In genomic region chr17:81990836-81991683, GRCh38 we compare ENCODE assay signal across 11 cellular contexts. TPM values are rescaled to one million over a fixed set of nuclear protein-coding genes. Genes with fewer than 3 reads are reported as not detected.
DNase-seq lines count a peak whose midpoint lies in the region; FAIRE-seq and TF ChIP-seq lines count a peak whose summit lies in the region.
"Had no signal": no experiment of that assay in that cellular context is flagged by ENCODE, and none has a peak within 500 bp of the region (broad histone marks: within the 10 kb centered on the region; RNA-seq: fewer than 3 reads in every experiment).

No MANE protein-coding gene starts in this region.

- in situ Hi-C loops in KBM-7 (cut with MboI; ENCODE audit: low pct_unique_long_range_greater_than_20kb, low sequenced_read_pairs), result no loop called here

- no peak for TF ChIP-seq CTCF in HFFc6 (IDR thresholded peaks at IDR 0.05)
- TF ChIP-seq CTCF in liver (IDR thresholded peaks at IDR 0.05; ENCODE audit: low read depth, low read length, missing input control), result no peak
- no peak for TF ChIP-seq CTCF in GM10248 (IDR thresholded peaks at IDR 0.05; ENCODE audit: control extremely low read depth, extremely low read depth, low read depth, missing control alignments)

- DNase-seq in HFFc6 (no peak), caudate nucleus (lab: John Stamatoyannopoulos, UW) (no peak), GM10248 (ENCODE audit: extremely low spot score) (no peak), HTR-8/SVneo (ENCODE audit: insufficient read length, low spot score) (no peak), KBM-7 (no peak)
- no peak for DNase-seq in stimulated activated CD4-positive, alpha-beta T cell treated with anti-CD3 and anti-CD28 coated beads, Interleukin-2, amount 100 ng/mL, for 48 hours
- DNase-seq: activated T-cell treated with anti-CD3 and anti-CD28 coated beads, Interleukin-2, amount 50 U/mL, for 72 hours had no signal

- POLR2A ChIA-PET in GM10248 (lab: Yijun Ruan, JAX), result interaction anchor here (0.5 kb wide), 1 partner anchor 12 kb away, joined by 3 read pairs; no protein-coding TSS in a partner anchor

- H3K4me1 ChIP-seq in liver (ENCODE audit: control insufficient read depth in 4 of 4, insufficient read depth in 4 of 4, low read length in 3 of 4) (peaks cover 12 to 32% (median 21%) of the 10 kb centered on the region in 4 donors), skeletal muscle tissue (ENCODE audit: control insufficient read depth in 3 of 3, insufficient read depth in 3 of 3, low read length in 3 of 3) (peaks cover 23 to 38% (median 31%) of the 10 kb centered on the region in 3 donors)

- H3K9me3 Mint-ChIP-seq in HFFc6, result no peaks in the 10 kb centered on the region
- H3K9me3 Mint-ChIP-seq: activated T-cell treated with anti-CD3 and anti-CD28 coated beads, Interleukin-2, amount 50 U/mL, for 72 hours had no signal

- CTCF ChIA-PET in GM10248 (lab: Yijun Ruan, JAX), result no interaction called here

- peaks cover 2% of the 10 kb centered on the region; the same call in 1 of the 2 replicates for H3K27me3 Mint-ChIP-seq in HFFc6 (ENCODE audit: insufficient read depth)

- H3K9me3 ChIP-seq in liver (ENCODE audit: control insufficient read depth in 4 of 4, low read length in 3 of 4) (no peaks in the 10 kb centered on the region), skeletal muscle tissue (ENCODE audit: control insufficient read depth in 3 of 3, low read length in 3 of 3) (no peaks in the 10 kb centered on the region)

- no peak overlapping the region for H3K4me3 ChIP-seq in liver (ENCODE audit: low read depth in 1 of 3, low read length in 3 of 3)
- peak overlapping the region; percentile 10 to 67 (median 52) for H3K4me3 ChIP-seq in skeletal muscle tissue (ENCODE audit: low read length in 3 of 3)
- H3K4me3 ChIP-seq: BLaER1 treated with 17β-estradiol and CSF1 and Interleukin-3, amounts not matched to agents 10 nM and 100 nM had no signal

- H3K36me3 ChIP-seq in liver (ENCODE audit: control insufficient read depth in 4 of 4, insufficient read depth in 3 of 4, low read depth in 1 of 4, low read length in 3 of 4) (peaks cover 0 to 10% (median 5%) of the 10 kb centered on the region in 4 donors), skeletal muscle tissue (ENCODE audit: control insufficient read depth in 3 of 3, insufficient read depth in 3 of 3, low read length in 3 of 3) (peaks cover 7 to 16% (median 8%) of the 10 kb centered on the region in 3 donors)

- WGBS in liver, result 82% methylated on average over 25 of the region's 25 CpGs

- FAIRE-seq in HTR-8/SVneo (lab: Jason Lieb, UNC), result no peak

- H3K36me3 Mint-ChIP-seq in HFFc6 (ENCODE audit: low read depth), result peaks cover 22% of the 10 kb centered on the region

- H3K27ac Mint-ChIP-seq in HFFc6, result peak overlapping the region; percentile 18; the same call in 1 of the 2 replicates
- H3K27ac Mint-ChIP-seq: activated T-cell treated with anti-CD3 and anti-CD28 coated beads, Interleukin-2, amount 50 U/mL, for 72 hours had no signal

- peak overlapping the region; percentile 62; the same call in 1 of the 2 replicates for H3K4me3 Mint-ChIP-seq in HFFc6
- H3K4me3 Mint-ChIP-seq: activated T-cell treated with anti-CD3 and anti-CD28 coated beads, Interleukin-2, amount 50 U/mL, for 72 hours had no signal

- H3K4me1 Mint-ChIP-seq in HFFc6 (ENCODE audit: low read depth), result peaks cover 21% of the 10 kb centered on the region

- no peak overlapping the region for H3K9ac ChIP-seq in liver (ENCODE audit: low read depth in 1 of 2, low read length in 2 of 2)
- H3K9ac ChIP-seq in skeletal muscle tissue (ENCODE audit: low read depth in 1 of 3, low read length in 3 of 3), result peak overlapping the region; percentile 51 to 81 (median 56)
- H3K9ac ChIP-seq: BLaER1 treated with 17β-estradiol and CSF1 and Interleukin-3, amounts not matched to agents 10 nM and 100 nM; KMS-11 had no signal

- no peak for TF ChIP-seq RAD21 in liver (IDR thresholded peaks at IDR 0.05)

- no peaks in the 10 kb centered on the region for H3K27me3 ChIP-seq in liver (ENCODE audit: control insufficient read depth in 4 of 4, insufficient read depth in 4 of 4, low read length in 3 of 4)
- H3K27me3 ChIP-seq in skeletal muscle tissue (ENCODE audit: control insufficient read depth in 3 of 3, insufficient read depth in 3 of 3, low read length in 3 of 3), result no peaks in the 10 kb centered on the region

- peak overlapping the region; percentile 64 for H3K27ac ChIP-seq in caudate nucleus (ENCODE audit: low read depth, low read length)
- H3K27ac ChIP-seq in liver (ENCODE audit: low read depth in 1 of 2, low read length in 2 of 2), result peak overlapping the region; percentile 10 to 45
- H3K27ac ChIP-seq in skeletal muscle tissue (ENCODE audit: low read depth, low read length), result peak overlapping the region; percentile 73
- H3K27ac ChIP-seq: BLaER1 treated with 17β-estradiol and CSF1 and Interleukin-3, amounts not matched to agents 10 nM and 100 nM; KMS-11 had no signal

TF ChIP-seq in liver, 16 proteins besides CTCF, POLR2A, EP300 and RAD21:
- TF ChIP-seq NR2F2 (IDR thresholded peaks at IDR 0.05), result no peak

RNA-seq across cellular contexts. Expression of gene ASPSCR1, which starts 13.6 kb away (rescaled TPM):
- 10 to 100 TPM; 26.6 to 36.8 (median 34.7) TPM for total RNA-seq in HFFc6 (2021; fragmentation: NEBNext Ultra II Directional; extraction: Animal tissue kit (Norgen Biotek cat#: 25700))
- total RNA-seq in liver, result 10 to 100 TPM; 17.8 to 26.2 TPM
- 10 to 100 TPM; 19.0 to 21.7 TPM for polyA plus RNA-seq in liver
- total RNA-seq in skeletal muscle tissue, result 18.8 TPM

RNA-seq across cellular contexts. Expression of gene NOTUM, which starts 30.1 kb away (rescaled TPM):
- under 1 TPM in 2 of 6 experiments, not detected in 4; 0.10 to 0.14 TPM for total RNA-seq in HFFc6 (2021; fragmentation: NEBNext Ultra II Directional; extraction: Animal tissue kit (Norgen Biotek cat#: 25700))
- 1 to 10 TPM in 1 of 2 donors, under 1 TPM in 1; 0.19 to 5.4 TPM for total RNA-seq in liver
- polyA plus RNA-seq in liver, result 1 to 10 TPM; 1.1 to 2.0 TPM
- 0.52 TPM for total RNA-seq in skeletal muscle tissue

RNA-seq across cellular contexts. Expression of gene CENPX, which starts 31.6 kb away (rescaled TPM):
- total RNA-seq in HFFc6 (2021; fragmentation: NEBNext Ultra II Directional; extraction: Animal tissue kit (Norgen Biotek cat#: 25700)), result 10 to 100 TPM; 60.6 to 83.9 (median 73.3) TPM
- 10 to 100 TPM; 22.5 to 40.6 TPM for total RNA-seq in liver
- 10 to 100 TPM; 49.2 to 83.9 TPM for polyA plus RNA-seq in liver
- 20.9 TPM for total RNA-seq in skeletal muscle tissue

RNA-seq across cellular contexts. Expression of gene LRRC45, which starts 32.0 kb away (rescaled TPM):
- total RNA-seq in HFFc6 (2021; fragmentation: NEBNext Ultra II Directional; extraction: Animal tissue kit (Norgen Biotek cat#: 25700)), result 10 to 100 TPM in 3 of 6 experiments, 1 to 10 TPM in 3; 6.8 to 10.5 (median 10.0) TPM
- total RNA-seq in liver (10 to 100 TPM in 1 of 2 donors, 1 to 10 TPM in 1; 7.2 to 14.1 TPM), skeletal muscle tissue (7.8 TPM)
- polyA plus RNA-seq in liver, result 1 to 10 TPM; 4.0 to 6.8 TPM

RNA-seq across cellular contexts. Expression of gene RAC3, which starts 40.4 kb away (rescaled TPM):
- total RNA-seq in HFFc6 (2021; fragmentation: NEBNext Ultra II Directional; extraction: Animal tissue kit (Norgen Biotek cat#: 25700)), result 1 to 10 TPM; 4.3 to 8.5 (median 5.6) TPM
- total RNA-seq in liver, result 1 to 10 TPM; 3.1 to 6.3 TPM
- 1 to 10 TPM in 1 of 2 donors, under 1 TPM in 1; 0.63 to 3.5 TPM for polyA plus RNA-seq in liver
- total RNA-seq in skeletal muscle tissue, result 8.4 TPM

Comparison
In these comparisons a context has a peak if more than half of its experiments do, and no peak if none do; other contexts are left out.
1. H3K4me3 ChIP-seq: peak in skeletal muscle tissue (3 of 3); none in liver (0 of 3).
2. H3K9ac ChIP-seq: peak in skeletal muscle tissue (3 of 3); none in liver (0 of 2).
3. Peak in every context shown above with its lines, with median percentiles within 50 percentile points of each other: H3K27ac ChIP-seq.